15 cellular contexts compared by ENCODE assay signal in the genomic region with DNA sequence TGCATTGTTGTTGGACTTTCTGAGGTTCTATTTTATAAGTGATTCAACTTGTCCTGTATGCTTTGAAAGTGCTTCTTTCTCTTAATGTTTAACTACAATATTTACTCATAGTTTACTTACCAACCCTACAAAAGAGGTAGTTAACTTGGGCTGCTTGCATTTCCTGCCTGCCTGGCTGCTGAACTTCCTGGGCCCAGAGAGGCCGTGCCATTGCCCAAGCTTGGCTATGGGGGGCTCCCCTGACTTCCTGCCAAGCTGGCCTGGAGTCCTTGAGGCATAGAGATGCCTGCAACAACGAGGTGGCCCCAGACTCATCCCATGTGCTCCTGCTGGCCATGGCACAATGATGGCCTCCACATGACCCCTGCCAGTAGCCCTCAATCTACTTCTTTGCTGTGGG.
DNase-seq lines count a peak whose midpoint lies in the region; ATAC-seq, FAIRE-seq and TF ChIP-seq lines count a peak whose summit lies in the region.
"Had no signal": no experiment of that assay in that cellular context is flagged by ENCODE, and none has a peak within 500 bp of the region (broad histone marks: within the 10 kb centered on the region; RNA-seq: fewer than 3 reads in every experiment).

No MANE protein-coding gene starts in this region.

- H3K4me1 ChIP-seq in A549 (peaks cover 18% of the 10 kb centered on the region), ascending aorta (no peaks in the 10 kb centered on the region)
- H3K4me1 ChIP-seq: tibial nerve had no signal

- peak in 1 of 2 experiments; percentile 59 for DNase-seq in A549 (ENCODE audit: low read depth in 1 of 2, low spot score in 1 of 2)
- DNase-seq in MV-4-11 (lab: John Stamatoyannopoulos, UW): no peak
- no peak for DNase-seq in middle frontal gyrus (ENCODE audit: extremely low spot score, low spot score)
- no peak for DNase-seq in activated naive CD8-positive, alpha-beta T cell treated with anti-CD3 and anti-CD28 coated beads, Interleukin-2, amount 50 U/mL, for 24 hours
- DNase-seq in ascending aorta (ENCODE audit: low spot score in 2 of 2): no peak
- DNase-seq: NCI-H187 had no signal

- H3K27me3 Mint-ChIP-seq in activated naive CD8-positive, alpha-beta T cell treated with anti-CD3 and anti-CD28 coated beads, Interleukin-2, amount 50 U/mL, for 24 hours: peaks cover 1% of the 10 kb centered on the region

- no peaks in the 10 kb centered on the region for H3K4me1 Mint-ChIP-seq in activated naive CD8-positive, alpha-beta T cell treated with anti-CD3 and anti-CD28 coated beads, Interleukin-2, amount 50 U/mL, for 24 hours
- H3K4me1 Mint-ChIP-seq: brain had no signal

- no peak for FAIRE-seq in A549 (lab: Jason Lieb, UNC)
- FAIRE-seq: endothelial cell of umbilical vein had no signal

- ATAC-seq in A549 (peak; percentile 73 to 87), GM19372 (IDR thresholded peaks at IDR 0.05; ENCODE audit: low read depth, unreplicated experiment) (peak; percentile 65), HG02759 (IDR thresholded peaks at IDR 0.05; ENCODE audit: unreplicated experiment) (peak; percentile 93), HG03460 (IDR thresholded peaks at IDR 0.05; ENCODE audit: unreplicated experiment) (peak; percentile 95)
- ATAC-seq in activated naive CD8-positive, alpha-beta T cell treated with anti-CD3 and anti-CD28 coated beads, Interleukin-2, amount 50 U/mL, for 24 hours: no peak
- ATAC-seq: SK-N-SH treated with all-trans-retinoic acid at 6 μM for 48 hours had no signal

- no peak for TF ChIP-seq POLR2A in A549 (IDR thresholded peaks at IDR 0.05; ENCODE audit: low read length)

- 7% methylated on average over 2 of the region's 2 CpGs for WGBS in A549 (ENCODE audit: missing lambda C conversion rate)

- no peak for TF ChIP-seq EP300 in A549 (IDR thresholded peaks at IDR 0.05)

- intact Hi-C loops in ascending aorta (cut with DNase I): no loop called here

- H3K36me3 Mint-ChIP-seq in activated naive CD8-positive, alpha-beta T cell treated with anti-CD3 and anti-CD28 coated beads, Interleukin-2, amount 50 U/mL, for 24 hours (ENCODE audit: low read depth): no peaks in the 10 kb centered on the region
- H3K36me3 Mint-ChIP-seq: brain had no signal

- H3K4me3 ChIP-seq in A549 (no peak overlapping the region), ascending aorta (no peak overlapping the region)
- H3K4me3 ChIP-seq: lung, tibial nerve had no signal

- no peak overlapping the region for H3K27ac Mint-ChIP-seq in activated naive CD8-positive, alpha-beta T cell treated with anti-CD3 and anti-CD28 coated beads, Interleukin-2, amount 50 U/mL, for 24 hours
- H3K27ac Mint-ChIP-seq: activated T-helper 1 cell treated with anti-CD3 and anti-CD28 coated beads, Interleukin-12 subunit alpha, Interleukin-12 subunit beta, Interleukin-2, Interleukin-4 antibody, amounts not matched to agents 30 ng/mL and 10 ng/mL and 1 ng/mL, durations not matched to agents 14 hours and 24 hours and 36 hours; brain had no signal

- no peak for TF ChIP-seq CTCF in A549 (IDR thresholded peaks at IDR 0.05)
- TF ChIP-seq CTCF in ascending aorta (IDR thresholded peaks at IDR 0.05): no peak

- POLR2A ChIA-PET in A549 (lab: Yijun Ruan, JAX): no interaction called here

- H3K36me3 ChIP-seq in ascending aorta: no peaks in the 10 kb centered on the region
- H3K36me3 ChIP-seq: tibial nerve had no signal

- H3K27ac ChIP-seq in A549 (peak overlapping the region; percentile 67 to 84), ascending aorta (no peak overlapping the region)
- H3K27ac ChIP-seq: tibial nerve had no signal

- no peaks in the 10 kb centered on the region for H3K9me3 ChIP-seq in A549
- H3K9me3 ChIP-seq in ascending aorta: no peaks in the 10 kb centered on the region

- H3K4me3 Mint-ChIP-seq in activated naive CD8-positive, alpha-beta T cell treated with anti-CD3 and anti-CD28 coated beads, Interleukin-2, amount 50 U/mL, for 24 hours: no peak overlapping the region
- H3K4me3 Mint-ChIP-seq: activated T-helper 1 cell treated with anti-CD3 and anti-CD28 coated beads, Interleukin-12 subunit alpha, Interleukin-12 subunit beta, Interleukin-2, Interleukin-4 antibody, amounts not matched to agents 30 ng/mL and 10 ng/mL and 1 ng/mL, durations not matched to agents 14 hours and 24 hours and 36 hours; brain had no signal

- no peaks in the 10 kb centered on the region for H3K9me3 Mint-ChIP-seq in activated naive CD8-positive, alpha-beta T cell treated with anti-CD3 and anti-CD28 coated beads, Interleukin-2, amount 50 U/mL, for 24 hours
- H3K9me3 Mint-ChIP-seq: brain had no signal

- peak overlapping the region; percentile 47 for H3K4me2 ChIP-seq in A549

- TF ChIP-seq RAD21 in A549 (conservative IDR thresholded peaks at IDR 0.05 in 1 of 2, IDR thresholded peaks at IDR 0.05 in 1 of 2): peak in 1 of 2 experiments; percentile 23; a peak in 1 of 5 replicates

- CTCF ChIA-PET in A549 (lab: Yijun Ruan, JAX): no interaction called here

- no peaks in the 10 kb centered on the region for H3K27me3 ChIP-seq in ascending aorta

TF ChIP-seq in A549, 52 proteins besides CTCF, POLR2A, EP300 and RAD21:
- no peak for TF ChIP-seq TP53 (CRISPR knock-in tag; IDR thresholded peaks at IDR 0.05)
- no peak for TF ChIP-seq GATA3 (IDR thresholded peaks at IDR 0.05; ENCODE audit: borderline replicate concordance)
- peak; percentile 46; the same call in 1 of the 2 replicates for TF ChIP-seq JUNB (IDR thresholded peaks at IDR 0.05)
- TF ChIP-seq, protein P1, sequence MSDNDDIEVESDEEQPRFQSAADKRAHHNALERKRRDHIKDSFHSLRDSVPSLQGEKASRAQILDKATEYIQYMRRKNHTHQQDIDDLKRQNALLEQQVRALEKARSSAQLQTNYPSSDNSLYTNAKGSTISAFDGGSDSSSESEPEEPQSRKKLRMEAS (IDR thresholded peaks at IDR 0.05): peak; percentile 60
- no peak for TF ChIP-seq HOXA7 (CRISPR knock-in tag; IDR thresholded peaks at IDR 0.05)
- TF ChIP-seq JUN (IDR thresholded peaks at IDR 0.05): peak in 1 of 2 experiments; percentile 31; a peak in 1 of 5 replicates
- TF ChIP-seq CBX2 (IDR thresholded peaks at IDR 0.05; ENCODE audit: borderline replicate concordance, low read depth): no peak
- TF ChIP-seq, protein P2, sequence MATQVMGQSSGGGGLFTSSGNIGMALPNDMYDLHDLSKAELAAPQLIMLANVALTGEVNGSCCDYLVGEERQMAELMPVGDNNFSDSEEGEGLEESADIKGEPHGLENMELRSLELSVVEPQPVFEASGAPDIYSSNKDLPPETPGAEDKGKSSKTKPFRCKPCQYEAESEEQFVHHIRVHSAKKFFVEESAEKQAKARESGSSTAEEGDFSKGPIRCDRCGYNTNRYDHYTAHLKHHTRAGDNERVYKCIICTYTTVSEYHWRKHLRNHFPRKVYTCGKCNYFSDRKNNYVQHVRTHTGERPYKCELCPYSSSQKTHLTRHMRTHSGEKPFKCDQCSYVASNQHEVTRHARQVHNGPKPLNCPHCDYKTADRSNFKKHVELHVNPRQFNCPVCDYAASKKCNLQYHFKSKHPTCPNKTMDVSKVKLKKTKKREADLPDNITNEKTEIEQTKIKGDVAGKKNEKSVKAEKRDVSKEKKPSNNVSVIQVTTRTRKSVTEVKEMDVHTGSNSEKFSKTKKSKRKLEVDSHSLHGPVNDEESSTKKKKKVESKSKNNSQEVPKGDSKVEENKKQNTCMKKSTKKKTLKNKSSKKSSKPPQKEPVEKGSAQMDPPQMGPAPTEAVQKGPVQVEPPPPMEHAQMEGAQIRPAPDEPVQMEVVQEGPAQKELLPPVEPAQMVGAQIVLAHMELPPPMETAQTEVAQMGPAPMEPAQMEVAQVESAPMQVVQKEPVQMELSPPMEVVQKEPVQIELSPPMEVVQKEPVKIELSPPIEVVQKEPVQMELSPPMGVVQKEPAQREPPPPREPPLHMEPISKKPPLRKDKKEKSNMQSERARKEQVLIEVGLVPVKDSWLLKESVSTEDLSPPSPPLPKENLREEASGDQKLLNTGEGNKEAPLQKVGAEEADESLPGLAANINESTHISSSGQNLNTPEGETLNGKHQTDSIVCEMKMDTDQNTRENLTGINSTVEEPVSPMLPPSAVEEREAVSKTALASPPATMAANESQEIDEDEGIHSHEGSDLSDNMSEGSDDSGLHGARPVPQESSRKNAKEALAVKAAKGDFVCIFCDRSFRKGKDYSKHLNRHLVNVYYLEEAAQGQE (IDR thresholded peaks at IDR 0.05): no peak
- TF ChIP-seq BHLHE40 (IDR thresholded peaks at IDR 0.05; ENCODE audit: low read depth, low read length): no peak
- TF ChIP-seq ZFP36 (IDR thresholded peaks at IDR 0.05; ENCODE audit: borderline replicate concordance, partially characterized antibody): no peak
- TF ChIP-seq CHD4 (IDR thresholded peaks at IDR 0.05; ENCODE audit: borderline replicate concordance): no peak

Comparison
In these comparisons a context has a peak if more than half of its experiments do, and no peak if none do; other contexts are left out.
1. H3K27ac ChIP-seq: peak in A549 (2 of 2); none in ascending aorta (0 of 2).